8 cellular contexts compared by ENCODE assay signal in genomic region chr17:78040561-78041400, GRCh38.
A peak's percentile ranks its signal among the peaks of the same experiment; 100 is the strongest.
DNase-seq lines count a peak whose midpoint lies in the region; ATAC-seq and TF ChIP-seq lines count a peak whose summit lies in the region.

No MANE protein-coding gene starts in this region.

- no peaks in the 10 kb centered on the region for H3K9me3 Mint-ChIP-seq in CD4-positive, CD25-positive, alpha-beta regulatory T cell
- H3K9me3 Mint-ChIP-seq in IgD-negative memory B cell, result no peaks in the 10 kb centered on the region

- ATAC-seq in CD4-positive, CD25-positive, alpha-beta regulatory T cell (ENCODE audit: low read depth in 2 of 2), result peak; percentile 76 to 83
- ATAC-seq in left cardiac atrium, result peak; percentile 85 to 89
- no peak for ATAC-seq in HG02973 (IDR thresholded peaks at IDR 0.05; ENCODE audit: unreplicated experiment)
- no peak for ATAC-seq in HG03521 (IDR thresholded peaks at IDR 0.05; ENCODE audit: unreplicated experiment)

- peaks cover 29% of the 10 kb centered on the region for H3K36me3 ChIP-seq in CD4-positive, CD25-positive, alpha-beta regulatory T cell (ENCODE audit: control insufficient read depth, insufficient read depth, low read length)
- H3K36me3 ChIP-seq in sigmoid colon, result peaks cover 0 to 13% (median 2%) of the 10 kb centered on the region in 4 donors

- H3K27me3 Mint-ChIP-seq in CD4-positive, CD25-positive, alpha-beta regulatory T cell, result no peaks in the 10 kb centered on the region
- H3K27me3 Mint-ChIP-seq in IgD-negative memory B cell, result no peaks in the 10 kb centered on the region

- H3K4me1 ChIP-seq in CD4-positive, CD25-positive, alpha-beta regulatory T cell (ENCODE audit: control insufficient read depth, insufficient read depth, low read length, poor library complexity, severe bottlenecking), result peaks cover 7% of the 10 kb centered on the region
- peaks cover 0 to 30% (median 28%) of the 10 kb centered on the region in 4 donors for H3K4me1 ChIP-seq in sigmoid colon

- peak overlapping the region; percentile 41 for H3K27ac ChIP-seq in CD4-positive, CD25-positive, alpha-beta regulatory T cell (ENCODE audit: insufficient read depth, low read length, poor library complexity, severe bottlenecking)
- H3K27ac ChIP-seq in sigmoid colon, result peak overlapping the region; percentile 83 to 93 (median 86)

- peak in 1 of 4 experiments; percentile 12 for TF ChIP-seq CTCF in sigmoid colon (IDR thresholded peaks at IDR 0.05)

- no peaks in the 10 kb centered on the region for H3K27me3 ChIP-seq in CD4-positive, CD25-positive, alpha-beta regulatory T cell (ENCODE audit: control insufficient read depth, insufficient read depth, low read length)
- no peaks in the 10 kb centered on the region for H3K27me3 ChIP-seq in sigmoid colon

- intact Hi-C loops in left cardiac atrium (cut with DNase I), result no loop called here
- intact Hi-C loops in sigmoid colon (cut with DNase I), result loop anchor here (2.0 kb wide), 1 partner anchor 22 kb away; no protein-coding TSS in a partner anchor

- H3K4me3 ChIP-seq in CD4-positive, CD25-positive, alpha-beta regulatory T cell (ENCODE audit: low read depth, low read length), result peak overlapping the region; percentile 49
- peak overlapping the region; percentile 26 to 56 (median 50) for H3K4me3 ChIP-seq in sigmoid colon

- no peak for TF ChIP-seq EP300 in sigmoid colon (IDR thresholded peaks at IDR 0.05)

- peak overlapping the region; percentile 66 to 85 (median 78) for H3K27ac Mint-ChIP-seq in CD4-positive, CD25-positive, alpha-beta regulatory T cell
- peak overlapping the region; percentile 39 to 86 (median 74) for H3K27ac Mint-ChIP-seq in IgD-negative memory B cell

- H3K4me1 Mint-ChIP-seq in CD4-positive, CD25-positive, alpha-beta regulatory T cell, result peaks cover 5 to 48% (median 32%) of the 10 kb centered on the region in 4 donors
- peaks cover 1 to 11% (median 10%) of the 10 kb centered on the region in 3 donors for H3K4me1 Mint-ChIP-seq in IgD-negative memory B cell

- WGBS in sigmoid colon, 2 donors, result 45 to 46% methylated on average over 44 of the region's 44 CpGs

- H3K36me3 Mint-ChIP-seq in CD4-positive, CD25-positive, alpha-beta regulatory T cell, result peaks cover 40% of the 10 kb centered on the region
- H3K36me3 Mint-ChIP-seq in IgD-negative memory B cell, result peaks cover 2% of the 10 kb centered on the region

- H3K4me3 Mint-ChIP-seq in CD4-positive, CD25-positive, alpha-beta regulatory T cell, result peak overlapping the region; percentile 54 to 82 (median 74)
- peak overlapping the region; percentile 59 to 90 (median 79) for H3K4me3 Mint-ChIP-seq in IgD-negative memory B cell

- H3K9me3 ChIP-seq in CD4-positive, CD25-positive, alpha-beta regulatory T cell (ENCODE audit: control insufficient read depth in 2 of 2, low read length in 2 of 2), result no peaks in the 10 kb centered on the region
- no peaks in the 10 kb centered on the region for H3K9me3 ChIP-seq in sigmoid colon

- DNase-seq in CD4-positive, CD25-positive, alpha-beta regulatory T cell, result peak; percentile 9 to 56 (median 37)
- DNase-seq in SHP77 treated with DMSO at 0.1 percent for 48 hours (lab: John Stamatoyannopoulos, UW) (peak; percentile 62), amniotic stem cell (lab: John Stamatoyannopoulos, UW) (peak; percentile 26), left cardiac atrium (peak; percentile 64), sigmoid colon (peak; percentile 80)

- no peak for TF ChIP-seq POLR2A in sigmoid colon (IDR thresholded peaks at IDR 0.05)

Comparison
In these comparisons a context has a peak if more than half of its experiments do, and no peak if none do; other contexts are left out.
1. ATAC-seq: peak in CD4-positive, CD25-positive, alpha-beta regulatory T cell (2 of 2) and left cardiac atrium (2 of 2); none in HG02973 (single experiment) and HG03521 (single experiment).
2. DNase-seq: peak in every context shown above with its lines; median percentile 80 in sigmoid colon; 64 in left cardiac atrium; 62 in SHP77 treated with DMSO at 0.1 percent for 48 hours; 37 in CD4-positive, CD25-positive, alpha-beta regulatory T cell; 26 in amniotic stem cell.